In the genomic region with DNA sequence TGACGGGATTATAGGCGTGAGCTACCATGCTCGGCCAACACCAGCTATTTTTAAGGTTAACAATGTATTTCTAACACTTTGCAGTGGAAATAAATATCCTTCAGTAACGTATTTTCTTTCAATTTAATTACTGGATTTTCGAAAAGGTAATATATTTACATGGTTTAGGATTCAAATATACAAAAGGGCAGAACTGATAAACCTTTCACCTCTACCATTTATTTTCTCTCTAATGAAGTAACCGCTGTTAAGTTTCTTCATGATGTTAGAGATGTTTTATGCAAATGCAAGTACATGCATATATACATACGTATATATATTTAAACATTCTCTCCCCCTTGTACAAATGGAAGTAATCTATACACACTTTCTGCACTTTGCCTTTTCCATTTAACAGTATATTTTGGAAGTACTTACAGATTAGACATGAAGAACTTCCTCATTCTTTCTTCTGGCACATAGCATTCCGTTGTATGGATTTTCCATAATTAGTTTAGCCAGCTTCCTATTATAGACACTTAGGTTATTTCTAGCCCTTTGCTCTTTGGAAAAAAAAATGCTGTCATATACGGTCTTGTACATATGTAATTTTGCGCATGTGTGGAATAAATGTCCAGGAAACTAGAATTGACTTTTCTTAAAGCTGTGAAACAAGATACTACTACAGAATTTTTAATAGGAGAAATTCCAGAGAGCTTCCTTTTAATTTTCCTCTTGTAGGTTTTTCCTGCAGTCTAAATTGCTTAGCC, we compare ENCODE assay signal across 8 cellular contexts. TPM values are rescaled to one million over a fixed set of nuclear protein-coding genes. Genes with fewer than 3 reads are reported as not detected.
DNase-seq lines count a peak whose midpoint lies in the region; ATAC-seq and TF ChIP-seq lines count a peak whose summit lies in the region.

No MANE protein-coding gene starts in this region.

- no peaks in the 10 kb centered on the region for H3K9me3 ChIP-seq in psoas muscle

- H3K4me3 ChIP-seq in GM06990 (replicated peaks; ENCODE audit: low read depth, low read length) = peak overlapping the region; percentile 67
- peak overlapping the region; percentile 73 for H3K4me3 ChIP-seq in psoas muscle

- intact Hi-C loops in psoas muscle (cut with DNase I) = no loop called here

- 7 to 11% (median 9%) methylated on average over 10 of the region's 10 CpGs for WGBS in psoas muscle, 3 donors

- H3K36me3 ChIP-seq in GM06990 (ENCODE audit: control insufficient read depth, insufficient read depth, low read length) = no peaks in the 10 kb centered on the region
- H3K36me3 ChIP-seq in psoas muscle (ENCODE audit: insufficient read depth in 1 of 2, low read depth in 1 of 2) = no peaks in the 10 kb centered on the region

- DNase-seq in A172 (ENCODE audit: low spot score) = peak; percentile 26
- DNase-seq in GM06990 (ENCODE audit: extremely low read depth, insufficient read length) = peak; percentile 69
- peak; percentile 87 for DNase-seq in SHP77 treated with DMSO at 0.1 percent for 48 hours (lab: John Stamatoyannopoulos, UW)
- DNase-seq in epithelial cell of prostate (ENCODE audit: low read depth, low spot score) = no peak
- DNase-seq in psoas muscle = no peak
- DNase-seq in nucleus accumbens (lab: John Stamatoyannopoulos, UW) = no peak

- peak overlapping the region; percentile 96 for H3K27ac ChIP-seq in epithelial cell of prostate
- peak overlapping the region; percentile 89 for H3K27ac ChIP-seq in psoas muscle

- peaks cover 11% of the 10 kb centered on the region for H3K4me1 ChIP-seq in psoas muscle

- TF ChIP-seq CTCF in GM06990 (IDR thresholded peaks at IDR 0.05; ENCODE audit: insufficient read depth, low read length, poor library complexity, severe bottlenecking) = no peak
- no peak for TF ChIP-seq CTCF in psoas muscle (IDR thresholded peaks at IDR 0.05)

- ATAC-seq in psoas muscle (peak in 1 of 4 donors; percentile 2), GM21619 (IDR thresholded peaks at IDR 0.05; ENCODE audit: unreplicated experiment) (no peak), HG02870 (IDR thresholded peaks at IDR 0.05; ENCODE audit: unreplicated experiment) (no peak)

- H3K27me3 ChIP-seq in GM06990 (replicated peaks; ENCODE audit: control insufficient read depth, insufficient read depth, low read length) (no peaks in the 10 kb centered on the region), psoas muscle (ENCODE audit: insufficient read depth in 3 of 3, low read length in 2 of 3) (no peaks in the 10 kb centered on the region)

RNA-seq across cellular contexts. Expression of a gene that starts 14.9 kb away (rescaled TPM):
- total RNA-seq in A172 (2014; rRNA removed; shearing (Covaris generic)) = not detected in 2 replicates
- total RNA-seq in psoas muscle = 100 to 1,000 TPM; 240 to 354 (median 317) TPM
- polyA plus RNA-seq in psoas muscle = 100 to 1,000 TPM in 2 of 3 donors, 10 to 100 TPM in 1; 38.1 to 314 (median 168) TPM

RNA-seq across cellular contexts. Expression of a gene that starts 40.0 kb away (rescaled TPM):
- total RNA-seq in A172 (2014; rRNA removed; shearing (Covaris generic)) = 14.1 and 14.4 TPM in 2 replicates
- 1,000 to 10,000 TPM in 3 of 4 donors, 100 to 1,000 TPM in 1; 887 to 2,747 (median 1,374) TPM for total RNA-seq in psoas muscle
- polyA plus RNA-seq in psoas muscle = 1,000 to 10,000 TPM; 1,253 to 1,929 (median 1,863) TPM

Comparison
In these comparisons a context has a peak if more than half of its experiments do, and no peak if none do; other contexts are left out.
1. DNase-seq: peak in A172 (single experiment), GM06990 (single experiment) and SHP77 treated with DMSO at 0.1 percent for 48 hours (single experiment); none in epithelial cell of prostate (single experiment), psoas muscle (0 of 2) and nucleus accumbens (0 of 56).
2. RNA of a gene that starts 14.9 kb away (total RNA-seq): 240 to 354 TPM in psoas muscle; not detected in A172; every median in the first group is over 100 times any median in the second.
3. RNA of a gene that starts 40.0 kb away (total RNA-seq): 887 to 2,747 TPM in psoas muscle; 14.1 to 14.4 TPM in A172; every median in the first group is over 10 times any median in the second.